In the genomic region with DNA sequence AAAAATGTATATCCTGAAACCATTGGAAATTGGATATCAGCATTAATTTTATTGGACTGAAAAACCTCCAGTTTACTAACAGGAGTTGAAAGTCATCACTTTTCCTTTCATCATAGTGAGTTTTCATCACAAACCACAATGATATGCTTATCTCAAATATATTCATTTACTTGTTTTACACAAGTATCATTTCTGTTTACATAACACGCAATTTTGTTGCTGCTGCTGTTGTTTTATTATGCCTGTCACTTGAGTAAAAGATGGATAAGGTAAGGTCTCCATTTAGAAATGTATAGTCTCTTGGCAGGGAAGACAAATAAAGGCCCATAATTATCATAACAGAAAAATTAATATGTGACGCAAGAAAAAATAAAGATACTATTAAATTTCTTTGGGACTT, we compare ENCODE assay signal across 15 cellular contexts.
DNase-seq lines count a peak whose midpoint lies in the region; ATAC-seq and TF ChIP-seq lines count a peak whose summit lies in the region.
"Had no signal": no experiment of that assay in that cellular context is flagged by ENCODE, and none has a peak within 500 bp of the region (broad histone marks: within the 10 kb centered on the region; RNA-seq: fewer than 3 reads in every experiment).

No MANE protein-coding gene starts in this region.

- no peaks in the 10 kb centered on the region for H3K27me3 ChIP-seq in RWPE2 (ENCODE audit: insufficient read depth, poor library complexity, severe bottlenecking)
- no peaks in the 10 kb centered on the region for H3K27me3 ChIP-seq in foreskin keratinocyte
- no peaks in the 10 kb centered on the region for H3K27me3 ChIP-seq in suprapubic skin
- no peaks in the 10 kb centered on the region for H3K27me3 ChIP-seq in psoas muscle (ENCODE audit: insufficient read depth in 3 of 3, low read length in 2 of 3)
- H3K27me3 ChIP-seq: BLaER1 had no signal

- TF ChIP-seq EP300 in suprapubic skin (IDR thresholded peaks at IDR 0.05) = no peak

- WGBS in suprapubic skin = 75% methylated on average over 2 of the region's 2 CpGs
- 94 to 97% (median 96%) methylated on average over 2 of the region's 2 CpGs for WGBS in psoas muscle, 3 donors

- no peak for ATAC-seq in RWPE2 (ENCODE audit: low read depth)
- no peak for ATAC-seq in foreskin keratinocyte
- no peak for ATAC-seq in psoas muscle
- ATAC-seq: CD8-positive, alpha-beta T cell had no signal

- CTCF ChIA-PET in HEK293 (lab: Yijun Ruan, JAX) = interaction anchor here (0.6 kb wide), 1 partner anchor 599 kb away, joined by 3 read pairs; no protein-coding TSS in a partner anchor

- H3K27ac ChIP-seq in HEK293 (ENCODE audit: extremely low read depth, low read depth, low read length) (no peak overlapping the region), RWPE2 (ENCODE audit: poor library complexity, severe bottlenecking) (peak overlapping the region; percentile 98), foreskin keratinocyte (peak overlapping the region; percentile 60), suprapubic skin (peak overlapping the region; percentile 20), psoas muscle (no peak overlapping the region)
- H3K27ac ChIP-seq: BLaER1, C4-2B had no signal

- intact Hi-C loops in psoas muscle (cut with DNase I) = no loop called here

- DNase-seq in RWPE2 (ENCODE audit: low spot score) (no peak), foreskin keratinocyte (no peak), suprapubic skin (ENCODE audit: low spot score in 2 of 2) (no peak), occipital lobe (lab: John Stamatoyannopoulos, UW) (no peak), psoas muscle (no peak)
- DNase-seq: Caco-2; CD4-positive, CD25-positive, alpha-beta regulatory T cell; CD8-positive, alpha-beta T cell; DMS153; DND-41; GOT3 had no signal

- H3K36me3 ChIP-seq in HEK293 (ENCODE audit: control insufficient read depth in 2 of 2, insufficient read depth in 1 of 2, low read length in 2 of 2) (no peaks in the 10 kb centered on the region), RWPE2 (ENCODE audit: low read depth) (peaks cover 66% of the 10 kb centered on the region), suprapubic skin (no peaks in the 10 kb centered on the region), psoas muscle (ENCODE audit: insufficient read depth in 1 of 2, low read depth in 1 of 2) (peaks cover 0 to 9% of the 10 kb centered on the region in 2 donors)
- H3K36me3 ChIP-seq: BLaER1, HAP-1 had no signal

- H3K4me3 ChIP-seq in HEK293 (ENCODE audit: low read depth, low read length) (no peak overlapping the region), RWPE2 (ENCODE audit: severe bottlenecking) (no peak overlapping the region), suprapubic skin (no peak overlapping the region), psoas muscle (no peak overlapping the region)
- H3K4me3 ChIP-seq: BLaER1, HAP-1 had no signal

- no peaks in the 10 kb centered on the region for H3K9me3 ChIP-seq in HEK293 (ENCODE audit: control insufficient read depth, insufficient read depth, low read depth, low read length)
- H3K9me3 ChIP-seq in RWPE2 (ENCODE audit: severe bottlenecking) = no peaks in the 10 kb centered on the region
- no peaks in the 10 kb centered on the region for H3K9me3 ChIP-seq in suprapubic skin
- no peaks in the 10 kb centered on the region for H3K9me3 ChIP-seq in psoas muscle
- H3K9me3 ChIP-seq: BLaER1, Caco-2, HAP-1 had no signal

- TF ChIP-seq CTCF in HEK293 (tag by site-specific recombination; IDR thresholded peaks at IDR 0.05) = no peak
- no peak for TF ChIP-seq CTCF in RWPE2 (IDR thresholded peaks at IDR 0.05; ENCODE audit: poor library complexity, severe bottlenecking)
- TF ChIP-seq CTCF in foreskin keratinocyte (conservative IDR thresholded peaks at IDR 0.05) = no peak
- no peak for TF ChIP-seq CTCF in suprapubic skin (IDR thresholded peaks at IDR 0.05)
- TF ChIP-seq CTCF in psoas muscle (IDR thresholded peaks at IDR 0.05) = no peak

- no peak for TF ChIP-seq POLR2A in suprapubic skin (IDR thresholded peaks at IDR 0.05)

- peaks cover 4% of the 10 kb centered on the region; the same call in 1 of the 2 replicates for H3K4me1 ChIP-seq in HEK293 (ENCODE audit: control insufficient read depth, insufficient read depth, low read length)
- H3K4me1 ChIP-seq in RWPE2 (ENCODE audit: insufficient read depth, poor library complexity, severe bottlenecking) = peaks cover 49% of the 10 kb centered on the region
- peaks cover 77% of the 10 kb centered on the region for H3K4me1 ChIP-seq in foreskin keratinocyte
- peaks cover 49% of the 10 kb centered on the region for H3K4me1 ChIP-seq in suprapubic skin
- peaks cover 5% of the 10 kb centered on the region for H3K4me1 ChIP-seq in psoas muscle
- H3K4me1 ChIP-seq: BLaER1, HAP-1 had no signal

- POLR2A ChIA-PET in HEK293 (lab: Yijun Ruan, JAX) = no interaction called here

TF ChIP-seq in HEK293, 187 proteins besides CTCF, POLR2A, EP300 and RAD21 (continues in another document):
- no peak for TF ChIP-seq ZNF571 (tag by site-specific recombination; IDR thresholded peaks at IDR 0.05)
- TF ChIP-seq ZNF239 (tag by site-specific recombination; IDR thresholded peaks at IDR 0.05) = no peak
- TF ChIP-seq, protein P1, sequence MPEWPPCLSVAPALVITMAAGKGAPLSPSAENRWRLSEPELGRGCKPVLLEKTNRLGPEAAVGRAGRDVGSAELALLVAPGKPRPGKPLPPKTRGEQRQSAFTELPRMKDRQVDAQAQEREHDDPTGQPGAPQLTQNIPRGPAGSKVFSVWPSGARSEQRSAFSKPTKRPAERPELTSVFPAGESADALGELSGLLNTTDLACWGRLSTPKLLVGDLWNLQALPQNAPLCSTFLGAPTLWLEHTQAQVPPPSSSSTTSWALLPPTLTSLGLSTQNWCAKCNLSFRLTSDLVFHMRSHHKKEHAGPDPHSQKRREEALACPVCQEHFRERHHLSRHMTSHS (tag by site-specific recombination; IDR thresholded peaks at IDR 0.05) = no peak
- TF ChIP-seq ZNF112 (tag by site-specific recombination; IDR thresholded peaks at IDR 0.05) = no peak
- no peak for TF ChIP-seq YY2 (tag by site-specific recombination; IDR thresholded peaks at IDR 0.05)
- TF ChIP-seq ZNF785 (tag by site-specific recombination; IDR thresholded peaks at IDR 0.05) = no peak
- TF ChIP-seq FEZF1 (tag by site-specific recombination; IDR thresholded peaks at IDR 0.05) = peak; percentile 65
- TF ChIP-seq ZNF248 (tag by site-specific recombination; IDR thresholded peaks at IDR 0.05) = no peak
- no peak for TF ChIP-seq KLF1 (tag by site-specific recombination; IDR thresholded peaks at IDR 0.05)
- no peak for TF ChIP-seq ZNF558 (tag by site-specific recombination; IDR thresholded peaks at IDR 0.05)
- TF ChIP-seq ZSCAN16 (tag by site-specific recombination; IDR thresholded peaks at IDR 0.05) = no peak
- TF ChIP-seq SP7 (tag by site-specific recombination; IDR thresholded peaks at IDR 0.05) = peak; percentile 64
- TF ChIP-seq ZNF843 (tag by site-specific recombination; IDR thresholded peaks at IDR 0.05) = 0 out of 2 replicates have a peak, but pooled peaks have one; percentile 35
- no peak for TF ChIP-seq KLF10 (tag by site-specific recombination; IDR thresholded peaks at IDR 0.05)
- no peak for TF ChIP-seq TRIM28 (IDR thresholded peaks at IDR 0.05; ENCODE audit: borderline replicate concordance, low read length)
- TF ChIP-seq ZNF629 (tag by site-specific recombination; IDR thresholded peaks at IDR 0.05) = 0 out of 2 replicates have a peak, but pooled peaks have one; percentile 21
- no peak for TF ChIP-seq ZNF184 (tag by site-specific recombination; IDR thresholded peaks at IDR 0.05)
- TF ChIP-seq PRDM1 (tag by site-specific recombination; IDR thresholded peaks at IDR 0.05) = no peak
- no peak for TF ChIP-seq ZNF624 (tag by site-specific recombination; IDR thresholded peaks at IDR 0.05)
- TF ChIP-seq ZNF654 (tag by site-specific recombination; IDR thresholded peaks at IDR 0.05; ENCODE audit: low read depth) = no peak
- no peak for TF ChIP-seq IKZF3 (tag by site-specific recombination; IDR thresholded peaks at IDR 0.05)
- TF ChIP-seq ZNF423 (tag by site-specific recombination; IDR thresholded peaks at IDR 0.05) = no peak
- TF ChIP-seq TCF7L2 (IDR thresholded peaks at IDR 0.05; ENCODE audit: borderline replicate concordance, low read depth, low read length) = peak; percentile 36; the same call in 1 of the 2 replicates
- no peak for TF ChIP-seq SALL2 (tag by site-specific recombination; IDR thresholded peaks at IDR 0.05; ENCODE audit: borderline replicate concordance)
- TF ChIP-seq ZNF211 (tag by site-specific recombination; IDR thresholded peaks at IDR 0.05; ENCODE audit: low read depth) = no peak
- TF ChIP-seq ZNF747 (tag by site-specific recombination; IDR thresholded peaks at IDR 0.05) = no peak
- TF ChIP-seq ZNF2 (tag by site-specific recombination; IDR thresholded peaks at IDR 0.05) = no peak
- TF ChIP-seq BCL6B (tag by site-specific recombination; IDR thresholded peaks at IDR 0.05) = no peak
- no peak for TF ChIP-seq ZXDB (tag by site-specific recombination; IDR thresholded peaks at IDR 0.05)
- no peak for TF ChIP-seq ZBTB6 (tag by site-specific recombination; IDR thresholded peaks at IDR 0.05)

Comparison
In these comparisons a context has a peak if more than half of its experiments do, and no peak if none do; other contexts are left out.
1. H3K27ac ChIP-seq: peak in RWPE2 (single experiment), foreskin keratinocyte (single experiment) and suprapubic skin (single experiment); none in HEK293 (single experiment) and psoas muscle (single experiment).